In genomic region chr22:46738961-46739870, GRCh38 we compare ENCODE assay signal across 8 cellular contexts. TPM values are rescaled to one million over a fixed set of nuclear protein-coding genes. Genes with fewer than 3 reads are reported as not detected.
A peak's percentile ranks its signal among the peaks of the same experiment; 100 is the strongest.
DNase-seq lines count a peak whose midpoint lies in the region; TF ChIP-seq lines count a peak whose summit lies in the region.

No MANE protein-coding gene starts in this region.

- H3K36me3 ChIP-seq in muscle layer of duodenum (ENCODE audit: control insufficient read depth in 1 of 2, insufficient read depth in 2 of 2, low read length in 2 of 2) (no peaks in the 10 kb centered on the region), urinary bladder (ENCODE audit: insufficient read depth) (no peaks in the 10 kb centered on the region)

- TF ChIP-seq POLR2A in NB4 (IDR thresholded peaks at IDR 0.05; ENCODE audit: extremely low read depth, insufficient read length): no peak

- peak; percentile 7 for TF ChIP-seq CTCF in GM10266 (IDR thresholded peaks at IDR 0.05; ENCODE audit: control insufficient read depth, insufficient read depth, low read depth, missing control alignments)
- no peak for TF ChIP-seq CTCF in NB4 (IDR thresholded peaks at IDR 0.05; ENCODE audit: low read depth, low read length)
- TF ChIP-seq CTCF in endothelial cell (IDR thresholded peaks at IDR 0.05; ENCODE audit: unreplicated experiment): no peak

- peak overlapping the region; percentile 79 for H3K4me3 Mint-ChIP-seq in activated CD4-positive, alpha-beta memory T cell treated with anti-CD3 and anti-CD28 coated beads for 36 hours
- peak overlapping the region; percentile 91 for H3K4me3 Mint-ChIP-seq in endothelial cell (ENCODE audit: unreplicated experiment)

- peaks cover 7% of the 10 kb centered on the region for H3K9me3 Mint-ChIP-seq in activated CD4-positive, alpha-beta memory T cell treated with anti-CD3 and anti-CD28 coated beads for 36 hours
- no peaks in the 10 kb centered on the region for H3K9me3 Mint-ChIP-seq in endothelial cell (ENCODE audit: unreplicated experiment)

- H3K36me3 Mint-ChIP-seq in activated CD4-positive, alpha-beta memory T cell treated with anti-CD3 and anti-CD28 coated beads for 36 hours: peaks cover 17% of the 10 kb centered on the region
- H3K36me3 Mint-ChIP-seq in endothelial cell (ENCODE audit: low read depth, unreplicated experiment): peaks cover 3% of the 10 kb centered on the region

- CTCF ChIA-PET in activated CD4-positive, alpha-beta memory T cell treated with anti-CD3 and anti-CD28 coated beads for 36 hours (lab: Charles Lee): interaction anchor here (0.6 to 4.1 kb wide), 11 partner anchors 10 to 176 kb away, joined by 3 to 26 read pairs (median 5); partner anchors contain the start of gene TBC1D22A

- WGBS in urinary bladder: 64% methylated on average over 26 of the region's 26 CpGs

- H3K4me3 ChIP-seq in NB4 (ENCODE audit: low read depth, low read length) (no peak overlapping the region), muscle layer of duodenum (ENCODE audit: low read depth in 1 of 2, low read length in 2 of 2) (peak overlapping the region; percentile 53 to 78), urinary bladder (ENCODE audit: low read depth, low read length) (peak overlapping the region; percentile 92)

- H3K27me3 Mint-ChIP-seq in activated CD4-positive, alpha-beta memory T cell treated with anti-CD3 and anti-CD28 coated beads for 36 hours: no peaks in the 10 kb centered on the region
- peaks cover 7% of the 10 kb centered on the region for H3K27me3 Mint-ChIP-seq in endothelial cell (ENCODE audit: unreplicated experiment)

- no peaks in the 10 kb centered on the region for H3K9me3 ChIP-seq in muscle layer of duodenum (ENCODE audit: control insufficient read depth in 1 of 2, low read length in 2 of 2)

- intact Hi-C loops in activated CD4-positive, alpha-beta memory T cell treated with anti-CD3 and anti-CD28 coated beads for 36 hours (cut with micrococcal nuclease): loop anchor here (1.0 to 5.0 kb wide), 4 partner anchors 24 to 177 kb away; partner anchors contain the start of gene TBC1D22A

- H3K4me1 ChIP-seq in muscle layer of duodenum (ENCODE audit: control insufficient read depth in 1 of 2, insufficient read depth in 2 of 2, low read length in 2 of 2) (peaks cover 31 to 51% of the 10 kb centered on the region in 2 donors), urinary bladder (ENCODE audit: insufficient read depth) (no peaks in the 10 kb centered on the region)

- POLR2A ChIA-PET in activated CD4-positive, alpha-beta memory T cell treated with anti-CD3 and anti-CD28 coated beads for 36 hours (lab: Charles Lee): interaction anchor here (1.5 to 1.7 kb wide), 2 partner anchors 10 to 24 kb away, joined by 7 read pairs; partner anchors contain the start of gene TBC1D22A

- peak overlapping the region; percentile 51 for H3K27ac ChIP-seq in muscle layer of duodenum (ENCODE audit: low read length)
- no peak overlapping the region for H3K27ac ChIP-seq in urinary bladder (ENCODE audit: low read depth)

- H3K4me1 Mint-ChIP-seq in activated CD4-positive, alpha-beta memory T cell treated with anti-CD3 and anti-CD28 coated beads for 36 hours (ENCODE audit: low read depth): peaks cover 30% of the 10 kb centered on the region
- peaks cover 27% of the 10 kb centered on the region for H3K4me1 Mint-ChIP-seq in endothelial cell (ENCODE audit: unreplicated experiment)

- H3K27me3 ChIP-seq in muscle layer of duodenum (ENCODE audit: low read depth, low read length): no peaks in the 10 kb centered on the region

- DNase-seq in GM10266 (ENCODE audit: extremely low spot score) (no peak), NB4 (ENCODE audit: low read depth) (peak; percentile 38), endothelial cell (ENCODE audit: low spot score) (no peak), NCI-H345 (lab: John Stamatoyannopoulos, UW) (no peak), NK-92 (lab: John Stamatoyannopoulos, UW; ENCODE audit: unreplicated experiment) (no peak)
- peak; percentile 83 for DNase-seq in activated CD4-positive, alpha-beta memory T cell treated with anti-CD3 and anti-CD28 coated beads for 36 hours

- peak overlapping the region; percentile 83 for H3K27ac Mint-ChIP-seq in activated CD4-positive, alpha-beta memory T cell treated with anti-CD3 and anti-CD28 coated beads for 36 hours
- no peak overlapping the region for H3K27ac Mint-ChIP-seq in endothelial cell (ENCODE audit: unreplicated experiment)

RNA-seq across cellular contexts. Expression of gene CERK, which starts 1.2 kb away (rescaled TPM):
- 10 to 100 TPM; 54.4 to 55.0 TPM for total RNA-seq in activated CD4-positive, alpha-beta memory T cell treated with anti-CD3 and anti-CD28 coated beads for 36 hours
- total RNA-seq in endothelial cell (ENCODE audit: unreplicated experiment) (57.7 TPM), urinary bladder (25.4 TPM)
- polyA plus RNA-seq in urinary bladder: 22.3 TPM

RNA-seq across cellular contexts. Expression of gene TBC1D22A, which starts 23.2 kb away (rescaled TPM):
- total RNA-seq in activated CD4-positive, alpha-beta memory T cell treated with anti-CD3 and anti-CD28 coated beads for 36 hours: 10 to 100 TPM; 33.2 to 34.9 TPM
- total RNA-seq in endothelial cell (ENCODE audit: unreplicated experiment) (25.3 TPM), urinary bladder (7.7 TPM)
- polyA plus RNA-seq in urinary bladder: 19.1 TPM

Comparison
In these comparisons a context has a peak if more than half of its experiments do, and no peak if none do; other contexts are left out.
1. DNase-seq: peak in NB4 (single experiment) and activated CD4-positive, alpha-beta memory T cell treated with anti-CD3 and anti-CD28 coated beads for 36 hours (single experiment); none in GM10266 (single experiment), endothelial cell (single experiment), NCI-H345 (single experiment) and NK-92 (single experiment).